ENCODE assay signal across 21 cellular contexts in the genomic region with DNA sequence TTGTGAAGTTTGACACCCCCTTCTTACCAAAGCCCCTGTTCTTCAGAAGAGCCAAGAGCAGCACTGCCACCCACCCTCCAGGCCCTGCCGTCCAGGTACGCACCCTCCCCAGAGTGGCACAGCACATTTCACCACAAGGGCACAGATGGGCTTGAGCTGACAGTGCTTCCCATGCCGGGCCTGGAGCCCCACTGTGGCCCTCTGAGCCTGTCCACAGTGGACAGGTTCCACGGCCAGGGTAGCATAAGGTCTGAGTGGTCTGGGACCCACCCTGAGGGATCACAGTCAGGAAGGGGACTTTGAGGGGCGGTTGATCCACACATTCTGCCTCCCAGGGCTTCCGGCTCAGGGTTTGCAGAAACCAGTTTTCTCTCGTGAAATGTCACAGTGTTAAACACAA.
"Had no signal": no experiment of that assay in that cellular context is flagged by ENCODE, and none has a peak within 500 bp of the region (broad histone marks: within the 10 kb centered on the region; RNA-seq: fewer than 3 reads in every experiment).

No MANE protein-coding gene starts in this region.

- H3K27me3 Mint-ChIP-seq: activated naive CD8-positive, alpha-beta T cell treated with anti-CD3 and anti-CD28 coated beads, Interleukin-2, amount 50 U/mL, for 24 hours; T-cell had no signal

- H3K27ac Mint-ChIP-seq: activated naive CD8-positive, alpha-beta T cell treated with anti-CD3 and anti-CD28 coated beads, Interleukin-2, amount 50 U/mL, for 24 hours; T-cell had no signal

- H3K27ac ChIP-seq: ascending aorta, body of pancreas, Peyer's patch, WERI-Rb-1 had no signal

- DNase-seq: activated CD4-positive, alpha-beta T cell treated with anti-CD3 and anti-CD28 coated beads for 48 hours; activated CD4-positive, alpha-beta T cell treated with anti-CD3 and anti-CD28 coated beads, Interleukin-2, amount 50 U/mL, for 48 hours; activated naive CD4-positive, alpha-beta T cell treated with Interleukin-2 at 50 U/mL for 16 hours; activated naive CD8-positive, alpha-beta T cell treated with anti-CD3 and anti-CD28 coated beads, Interleukin-2, amount 50 U/mL, for 24 hours; amniotic stem cell; body of pancreas; central memory CD4-positive, alpha-beta T cell; Karpas-422; MM.1S; NCI-H1105 treated with DMSO at 0.1 percent for 48 hours; NCI-H1436 treated with DMSO at 0.1 percent for 48 hours; NCI-H187; NCI-H2081 treated with DMSO at 0.1 percent for 48 hours; NCI-H446; NCI-H524; Peyer's patch; SHP77 treated with DMSO at 0.1 percent for 48 hours; T-cell; WERI-Rb-1 had no signal

- H3K4me1 Mint-ChIP-seq: activated naive CD8-positive, alpha-beta T cell treated with anti-CD3 and anti-CD28 coated beads, Interleukin-2, amount 50 U/mL, for 24 hours; T-cell had no signal

- H3K4me3 Mint-ChIP-seq: activated naive CD8-positive, alpha-beta T cell treated with anti-CD3 and anti-CD28 coated beads, Interleukin-2, amount 50 U/mL, for 24 hours; T-cell had no signal

- H3K9me3 Mint-ChIP-seq: activated naive CD4-positive, alpha-beta T cell treated with anti-CD3 and anti-CD28 coated beads, Interleukin-2, amount 50 U/mL, for 72 hours; activated naive CD8-positive, alpha-beta T cell treated with anti-CD3 and anti-CD28 coated beads, Interleukin-2, amount 50 U/mL, for 24 hours; T-cell had no signal
